28 cellular contexts compared by ENCODE assay signal in the genomic region with DNA sequence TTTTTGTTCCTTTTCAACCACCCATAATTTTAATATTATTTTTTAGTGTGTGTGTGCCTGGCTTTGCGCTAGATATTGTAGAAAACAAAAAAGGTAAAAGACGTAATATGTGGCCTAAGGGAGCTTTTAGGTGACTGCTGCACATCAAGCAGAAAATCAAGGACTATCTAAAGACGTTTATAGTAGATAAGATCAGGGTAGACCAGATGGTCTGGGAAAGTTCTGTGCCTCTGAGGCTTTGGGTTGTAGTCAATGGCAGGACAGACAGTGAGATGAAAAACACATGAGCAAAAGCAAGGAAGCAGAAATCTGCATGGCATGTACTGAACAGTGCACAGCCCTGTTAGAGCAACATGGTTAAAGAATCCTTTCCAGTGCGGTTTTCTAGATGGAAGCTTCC. TPM values are rescaled to one million over a fixed set of nuclear protein-coding genes. Genes with fewer than 3 reads are reported as not detected.
"Had no signal": no experiment of that assay in that cellular context is flagged by ENCODE, and none has a peak within 500 bp of the region (broad histone marks: within the 10 kb centered on the region; RNA-seq: fewer than 3 reads in every experiment).

No MANE protein-coding gene starts in this region.

- H3K9me3 ChIP-seq: ascending aorta, SJCRH30 had no signal

- H3K27ac Mint-ChIP-seq: activated CD4-positive, alpha-beta T cell treated with anti-CD3 and anti-CD28 coated beads, Interleukin-2, amount 10 ng/mL, durations not matched to agents 24 days and 14 days; activated CD8-positive, alpha-beta T cell treated with anti-CD3 and anti-CD28 coated beads for 36 hours; activated naive CD4-positive, alpha-beta T cell treated with anti-CD3 and anti-CD28 coated beads, Interleukin-2, amount 50 U/mL, for 24 hours; activated naive CD8-positive, alpha-beta T cell treated with anti-CD3 and anti-CD28 coated beads, Interleukin-2, amount 10 ng/mL, durations not matched to agents 7 days and 5 days; activated T-cell treated with anti-CD3 and anti-CD28 coated beads, Interleukin-2, amount 50 U/mL, for 72 hours; activated T-helper 2 cell treated with anti-CD3 and anti-CD28 coated beads, Interferon-gamma antibody, Interleukin-2, Interleukin-4, amounts not matched to agents 10 μg/mL and 5 μg/mL and 100 μg/mL, durations not matched to agents 14 hours and 24 hours and 36 hours; T-helper 2 cell treated with Interferon-gamma antibody and Interleukin-4, amounts not matched to agents 5 μg/mL and 100 μg/mL, for 36 hours had no signal

- H3K4me1 Mint-ChIP-seq: activated CD4-positive, alpha-beta T cell treated with anti-CD3 and anti-CD28 coated beads, Interleukin-2, amount 10 ng/mL, durations not matched to agents 24 days and 14 days; activated naive CD4-positive, alpha-beta T cell treated with anti-CD3 and anti-CD28 coated beads, Interleukin-2, amount 50 U/mL, for 24 hours; activated naive CD8-positive, alpha-beta T cell treated with anti-CD3 and anti-CD28 coated beads, Interleukin-2, amount 10 ng/mL, durations not matched to agents 7 days and 5 days had no signal

- H3K4me1 ChIP-seq: ascending aorta had no signal

- H3K27ac ChIP-seq: ascending aorta, SJCRH30 had no signal

- H3K27me3 Mint-ChIP-seq: activated CD4-positive, alpha-beta T cell treated with anti-CD3 and anti-CD28 coated beads, Interleukin-2, amount 10 ng/mL, durations not matched to agents 24 days and 14 days; activated CD8-positive, alpha-beta T cell treated with anti-CD3 and anti-CD28 coated beads for 36 hours; activated naive CD4-positive, alpha-beta T cell treated with anti-CD3 and anti-CD28 coated beads, Interleukin-2, amount 50 U/mL, for 24 hours; activated naive CD8-positive, alpha-beta T cell treated with anti-CD3 and anti-CD28 coated beads, Interleukin-2, amount 10 ng/mL, durations not matched to agents 7 days and 5 days had no signal

- ATAC-seq: activated CD8-positive, alpha-beta T cell treated with anti-CD3 and anti-CD28 coated beads for 36 hours; activated T-cell treated with anti-CD3 and anti-CD28 coated beads, Interleukin-2, amount 50 U/mL, for 72 hours; K562 had no signal

- DNase-seq: activated CD4-positive, alpha-beta T cell treated with anti-CD3 and anti-CD28 coated beads, Interleukin-2, amount 10 ng/mL, durations not matched to agents 24 days and 14 days; activated CD4-positive, alpha-beta T cell treated with anti-CD3 and anti-CD28 coated beads, Interleukin-2, amount 50 U/mL, for 4 hours; activated CD8-positive, alpha-beta T cell treated with anti-CD3 and anti-CD28 coated beads for 36 hours; activated gamma-delta T cell; activated naive CD4-positive, alpha-beta T cell treated with Interleukin-2 at 50 U/mL for 16 hours; activated naive CD8-positive, alpha-beta T cell treated with anti-CD3 and anti-CD28 coated beads, Interleukin-2, amount 10 ng/mL, durations not matched to agents 7 days and 5 days; activated T-cell treated with anti-CD3 and anti-CD28 coated beads, Interleukin-2, amount 50 U/mL, for 1 hour; activated T-cell treated with anti-CD3 and anti-CD28 coated beads, Interleukin-2, amount 50 U/mL, for 72 hours; amygdala; NCI-H1105; NCI-H1417 treated with DMSO at 0.1 percent for 48 hours; NCI-H187 treated with DMSO at 0.1 percent for 48 hours; NCI-H2081; NCI-H2171 treated with DMSO at 0.1 percent for 48 hours; NCI-H2227 treated with DMSO at 0.1 percent for 48 hours; NCI-H446 treated with DMSO at 0.1 percent for 48 hours; NCI-H524 treated with DMSO at 0.1 percent for 48 hours; NK-92 treated with Interleukin-12 subunit alpha and Interleukin-12 subunit beta, amount 100 ng/mL, for 24 hours; SHP77; SJCRH30 had no signal

- H3K27me3 ChIP-seq: ascending aorta, SJCRH30 had no signal

- H3K4me3 Mint-ChIP-seq: activated CD4-positive, alpha-beta T cell treated with anti-CD3 and anti-CD28 coated beads, Interleukin-2, amount 10 ng/mL, durations not matched to agents 24 days and 14 days; activated CD8-positive, alpha-beta T cell treated with anti-CD3 and anti-CD28 coated beads for 36 hours; activated naive CD4-positive, alpha-beta T cell treated with anti-CD3 and anti-CD28 coated beads, Interleukin-2, amount 50 U/mL, for 24 hours; activated naive CD8-positive, alpha-beta T cell treated with anti-CD3 and anti-CD28 coated beads, Interleukin-2, amount 10 ng/mL, durations not matched to agents 7 days and 5 days; activated T-cell treated with anti-CD3 and anti-CD28 coated beads, Interleukin-2, amount 50 U/mL, for 72 hours; T-helper 2 cell treated with Interferon-gamma antibody and Interleukin-4, amounts not matched to agents 5 μg/mL and 100 μg/mL, for 36 hours had no signal

- H3K9me3 Mint-ChIP-seq: activated CD4-positive, alpha-beta T cell treated with anti-CD3 and anti-CD28 coated beads, Interleukin-2, amount 10 ng/mL, durations not matched to agents 24 days and 14 days; activated CD8-positive, alpha-beta T cell treated with anti-CD3 and anti-CD28 coated beads for 36 hours; activated naive CD4-positive, alpha-beta T cell treated with anti-CD3 and anti-CD28 coated beads, Interleukin-2, amount 50 U/mL, for 24 hours; activated naive CD8-positive, alpha-beta T cell treated with anti-CD3 and anti-CD28 coated beads, Interleukin-2, amount 10 ng/mL, durations not matched to agents 7 days and 5 days; activated T-cell treated with anti-CD3 and anti-CD28 coated beads, Interleukin-2, amount 50 U/mL, for 72 hours; activated T-helper 2 cell treated with anti-CD3 and anti-CD28 coated beads, Interferon-gamma antibody, Interleukin-2, Interleukin-4, amounts not matched to agents 10 μg/mL and 5 μg/mL and 100 μg/mL, durations not matched to agents 14 hours and 24 hours and 36 hours; T-helper 2 cell treated with Interferon-gamma antibody and Interleukin-4, amounts not matched to agents 5 μg/mL and 100 μg/mL, for 36 hours had no signal

- H3K4me3 ChIP-seq: ascending aorta, K562, SJCRH30 had no signal

RNA-seq across cellular contexts. Expression of a gene that starts 57.7 kb away (rescaled TPM):
- total RNA-seq: activated CD4-positive, alpha-beta T cell treated with anti-CD3 and anti-CD28 coated beads, Interleukin-2, amount 10 ng/mL, durations not matched to agents 24 days and 14 days; activated T-helper 2 cell treated with anti-CD3 and anti-CD28 coated beads, Interferon-gamma antibody, Interleukin-2, Interleukin-4, amounts not matched to agents 10 μg/mL and 5 μg/mL and 100 μg/mL, durations not matched to agents 14 hours and 24 hours and 36 hours; ascending aorta; K562; M059J; RPMI7951; SJCRH30; T-helper 1 cell treated with Interleukin-12 subunit alpha and Interleukin-12 subunit beta and Interleukin-4 antibody, amounts not matched to agents 30 ng/mL and 1 ng/mL, for 36 hours had no signal
- polyA plus RNA-seq: K562 had no signal
